In the genomic region with DNA sequence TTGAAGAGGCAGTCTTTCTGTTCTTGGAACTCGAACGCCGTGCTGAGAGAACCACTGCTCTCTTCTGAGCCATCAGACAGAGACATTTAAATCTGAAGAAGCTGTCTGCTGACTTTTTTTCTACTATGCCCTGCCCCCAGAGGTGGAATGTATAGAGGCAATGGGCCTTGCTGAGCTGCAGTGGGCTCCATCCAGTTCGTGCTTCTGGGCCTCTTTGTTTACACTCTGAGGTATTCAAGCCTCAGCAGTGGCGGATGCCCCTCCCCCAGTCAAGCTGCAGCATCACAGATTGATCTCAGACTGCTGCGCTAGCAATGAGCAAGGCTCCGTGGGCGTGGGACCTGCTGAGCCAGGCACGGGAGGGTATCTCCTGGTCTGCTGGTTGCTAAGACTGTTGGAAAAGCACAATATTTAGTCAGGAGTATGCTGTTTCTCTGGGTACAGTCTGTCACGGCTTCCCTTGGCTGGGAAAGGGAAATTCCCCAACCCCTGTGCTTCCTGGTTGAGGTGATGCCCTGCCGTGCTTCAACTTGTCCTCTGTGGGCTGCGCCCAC, we compare ENCODE assay signal across 19 cellular contexts.
DNase-seq lines count a peak whose midpoint lies in the region; TF ChIP-seq lines count a peak whose summit lies in the region.
"Had no signal": no experiment of that assay in that cellular context is flagged by ENCODE, and none has a peak within 500 bp of the region (broad histone marks: within the 10 kb centered on the region; RNA-seq: fewer than 3 reads in every experiment).

No MANE protein-coding gene starts in this region.

- H3K4me3 Mint-ChIP-seq in mesothelial cell of epicardium: no peak overlapping the region
- H3K4me3 Mint-ChIP-seq: neural crest cell; stimulated activated effector memory CD8-positive, alpha-beta T cell treated with anti-CD3 and anti-CD28 coated beads, Interleukin-12 subunit alpha, Interleukin-12 subunit beta, amount 100 ng/mL, for 72 hours had no signal

- H3K9me3 ChIP-seq in Peyer's patch: no peaks in the 10 kb centered on the region
- H3K9me3 ChIP-seq: BLaER1 treated with 17β-estradiol and CSF1 and Interleukin-3, amounts not matched to agents 10 nM and 100 nM; thyroid gland had no signal

- no peaks in the 10 kb centered on the region for H3K27me3 ChIP-seq in Peyer's patch
- H3K27me3 ChIP-seq: BLaER1 treated with 17β-estradiol and CSF1 and Interleukin-3, amounts not matched to agents 10 nM and 100 nM; thyroid gland had no signal

- no peak overlapping the region for H3K27ac ChIP-seq in Peyer's patch
- H3K27ac ChIP-seq: BLaER1 treated with 17β-estradiol and CSF1 and Interleukin-3, amounts not matched to agents 10 nM and 100 nM; coronary artery; thyroid gland had no signal

- H3K4me1 Mint-ChIP-seq in mesothelial cell of epicardium: no peaks in the 10 kb centered on the region
- H3K4me1 Mint-ChIP-seq: neural crest cell; stimulated activated effector memory CD8-positive, alpha-beta T cell treated with anti-CD3 and anti-CD28 coated beads, Interleukin-12 subunit alpha, Interleukin-12 subunit beta, amount 100 ng/mL, for 72 hours had no signal

- H3K9me3 Mint-ChIP-seq in mesothelial cell of epicardium: peaks cover 3% of the 10 kb centered on the region

- H3K36me3 Mint-ChIP-seq in mesothelial cell of epicardium: no peaks in the 10 kb centered on the region
- H3K36me3 Mint-ChIP-seq: stimulated activated effector memory CD8-positive, alpha-beta T cell treated with anti-CD3 and anti-CD28 coated beads, Interleukin-12 subunit alpha, Interleukin-12 subunit beta, amount 100 ng/mL, for 72 hours had no signal

- H3K4me3 ChIP-seq in Peyer's patch: no peak overlapping the region
- H3K4me3 ChIP-seq: BLaER1 treated with 17β-estradiol and CSF1 and Interleukin-3, amounts not matched to agents 10 nM and 100 nM; coronary artery; GM12878; thyroid gland had no signal

- H3K36me3 ChIP-seq in Peyer's patch: no peaks in the 10 kb centered on the region
- H3K36me3 ChIP-seq: BLaER1 treated with 17β-estradiol and CSF1 and Interleukin-3, amounts not matched to agents 10 nM and 100 nM; thyroid gland had no signal

- TF ChIP-seq POLR2A in Peyer's patch (IDR thresholded peaks at IDR 0.05): no peak

- no peak overlapping the region for H3K27ac Mint-ChIP-seq in mesothelial cell of epicardium
- H3K27ac Mint-ChIP-seq: stimulated activated effector memory CD8-positive, alpha-beta T cell treated with anti-CD3 and anti-CD28 coated beads, Interleukin-12 subunit alpha, Interleukin-12 subunit beta, amount 100 ng/mL, for 72 hours had no signal

- DNase-seq in NCI-H748 (lab: John Stamatoyannopoulos, UW; ENCODE audit: unreplicated experiment) (peak; percentile 17), NCI-H748 treated with DMSO at 0.1 percent for 48 hours (lab: John Stamatoyannopoulos, UW) (no peak), dermis microvascular lymphatic vessel endothelial cell (ENCODE audit: low read depth in 2 of 2) (peak; percentile 13 to 56), iPS-NIHi11 (ENCODE audit: low spot score) (peak; percentile 30), mesothelial cell of epicardium (ENCODE audit: low spot score in 2 of 2, unreplicated experiment in 2 of 2) (no peak), amniotic stem cell (lab: John Stamatoyannopoulos, UW) (no peak), NK-92 (lab: John Stamatoyannopoulos, UW; ENCODE audit: unreplicated experiment) (no peak), Peyer's patch (no peak)
- DNase-seq: activated CD4-positive, alpha-beta T cell treated with anti-CD3 and anti-CD28 coated beads, Interleukin-2, amount 50 U/mL, for 1 hour; activated CD8-positive, alpha-beta memory T cell treated with anti-CD3 and anti-CD28 coated beads, Interleukin-2, amount 50 U/mL, for 48 hours; GF-D8; NCI-H1417; NCI-H2171 treated with DMSO at 0.1 percent for 48 hours; thyroid gland had no signal

- H3K4me1 ChIP-seq in Peyer's patch: no peaks in the 10 kb centered on the region
- H3K4me1 ChIP-seq: BLaER1 treated with 17β-estradiol and CSF1 and Interleukin-3, amounts not matched to agents 10 nM and 100 nM; thyroid gland had no signal

- TF ChIP-seq CTCF in mesothelial cell of epicardium (IDR thresholded peaks at IDR 0.05; ENCODE audit: unreplicated experiment) (no peak), Peyer's patch (IDR thresholded peaks at IDR 0.05) (no peak)

- peaks cover 2% of the 10 kb centered on the region for H3K27me3 Mint-ChIP-seq in mesothelial cell of epicardium (ENCODE audit: low read depth)

Comparison
In these comparisons a context has a peak if more than half of its experiments do, and no peak if none do; other contexts are left out.
1. DNase-seq: peak in NCI-H748 (single experiment), dermis microvascular lymphatic vessel endothelial cell (2 of 2) and iPS-NIHi11 (single experiment); none in NCI-H748 treated with DMSO at 0.1 percent for 48 hours (single experiment), mesothelial cell of epicardium (0 of 2), amniotic stem cell (single experiment), NK-92 (single experiment) and Peyer's patch (0 of 3).